27 cellular contexts compared by ENCODE assay signal in genomic region chr17:46042248-46042647, GRCh38. TPM values are rescaled to one million over a fixed set of nuclear protein-coding genes. Genes with fewer than 3 reads are reported as not detected.
"Had no signal": no experiment of that assay in that cellular context is flagged by ENCODE, and none has a peak within 500 bp of the region (broad histone marks: within the 10 kb centered on the region; RNA-seq: fewer than 3 reads in every experiment).

No MANE protein-coding gene starts in this region.

- H3K27ac Mint-ChIP-seq: dendritic cell treated with granulocyte-macrophage colony-stimulating factor and Interleukin-4, amounts not matched to agents 40 ng/mL and 50 ng/mL, for 4 days had no signal

- H3K27me3 ChIP-seq: foreskin keratinocyte, right lobe of liver, spleen, stomach had no signal

- H3K27me3 Mint-ChIP-seq: dendritic cell treated with granulocyte-macrophage colony-stimulating factor and Interleukin-4, amounts not matched to agents 40 ng/mL and 50 ng/mL, for 4 days; naive thymus-derived CD4-positive, alpha-beta T cell; type B pancreatic cell had no signal

- H3K27ac ChIP-seq: foreskin keratinocyte, right lobe of liver, spleen had no signal

- H3K9me3 Mint-ChIP-seq: dendritic cell treated with granulocyte-macrophage colony-stimulating factor and Interleukin-4, amounts not matched to agents 40 ng/mL and 50 ng/mL, for 4 days; naive thymus-derived CD4-positive, alpha-beta T cell; type B pancreatic cell had no signal

- ATAC-seq: foreskin keratinocyte; left cardiac atrium; left ventricle myocardium superior; naive thymus-derived CD4-positive, alpha-beta T cell; right lobe of liver had no signal

- H3K4me1 ChIP-seq: foreskin keratinocyte had no signal

- H3K9me3 ChIP-seq: right lobe of liver, spleen, stomach had no signal

- H3K4me3 ChIP-seq: right lobe of liver, spleen, stomach had no signal

- H3K4me3 Mint-ChIP-seq: dendritic cell treated with granulocyte-macrophage colony-stimulating factor and Interleukin-4, amounts not matched to agents 40 ng/mL and 50 ng/mL, for 4 days; naive thymus-derived CD4-positive, alpha-beta T cell; type B pancreatic cell had no signal

- FAIRE-seq: colon, kidney, urothelium cell line had no signal

- DNase-seq: cerebellar nuclear complex; erythroblast; foreskin keratinocyte; kidney; left cardiac atrium; left ventricle myocardium superior; mesendoderm; naive thymus-derived CD4-positive, alpha-beta T cell; right lobe of liver; spleen; stimulated activated CD4-positive, alpha-beta T cell treated with anti-CD3 and anti-CD28 coated beads, Interleukin-15, amount 100 ng/mL, for 24 hours; stimulated activated CD4-positive, alpha-beta T cell treated with anti-CD3 and anti-CD28 coated beads, Interleukin-1b, Interleukin-23, amount 100 ng/mL, for 48 hours; stimulated activated CD4-positive, alpha-beta T cell treated with anti-CD3 and anti-CD28 coated beads, Interleukin-4, amount 100 ng/mL, for 24 hours; stimulated activated naive CD4-positive, alpha-beta T cell; stomach; substantia nigra had no signal

RNA-seq across cellular contexts. Expression of gene STH, which starts 43.2 kb away (rescaled TPM):
- total RNA-seq: endothelial cell of umbilical vein; foreskin keratinocyte; kidney; left cardiac atrium; left ventricle myocardium superior; lung microvascular endothelial cell; naive thymus-derived CD4-positive, alpha-beta T cell; osteocyte; posterior vena cava; renal cortical epithelial cell; right lobe of liver; spleen; stomach had no signal
- polyA plus RNA-seq: endothelial cell of umbilical vein; foreskin keratinocyte; naive thymus-derived CD4-positive, alpha-beta T cell; neural cell; spleen; stomach; thymus had no signal
